Comparison of ENCODE assay signal across 12 cellular contexts in genomic region chr2:190607014-190607597, GRCh38. TPM values are rescaled to one million over a fixed set of nuclear protein-coding genes. Genes with fewer than 3 reads are reported as not detected.
A peak's percentile ranks its signal among the peaks of the same experiment; 100 is the strongest.
DNase-seq lines count a peak whose midpoint lies in the region; ATAC-seq, FAIRE-seq and TF ChIP-seq lines count a peak whose summit lies in the region.
"Had no signal": no experiment of that assay in that cellular context is flagged by ENCODE, and none has a peak within 500 bp of the region (broad histone marks: within the 10 kb centered on the region; RNA-seq: fewer than 3 reads in every experiment).

No MANE protein-coding gene starts in this region.

- TF ChIP-seq CTCF in bronchial epithelial cell (IDR thresholded peaks at IDR 0.05; ENCODE audit: insufficient read depth, low read length, severe bottlenecking), result no peak
- no peak for TF ChIP-seq CTCF in nephron (IDR thresholded peaks at IDR 0.05; ENCODE audit: unreplicated experiment in 3 of 3)

- ATAC-seq in HG02840 (IDR thresholded peaks at IDR 0.05; ENCODE audit: low FRiP score, unreplicated experiment), result no peak
- no peak for ATAC-seq in natural killer cell treated with Interleukin-12 subunit alpha and Interleukin-12 subunit beta and Interleukin-15 and Interleukin-18, amount 100 ng/mL, for 72 hours
- ATAC-seq: naive thymus-derived CD4-positive, alpha-beta T cell had no signal

- WGBS in small intestine, 3 donors, result 71 to 78% (median 77%) methylated on average over 4 of the region's 4 CpGs

- DNase-seq in GM12891 (ENCODE audit: insufficient read length, low spot score), result no peak
- peak; percentile 75 for DNase-seq in HTR-8/SVneo (ENCODE audit: insufficient read length, low spot score)
- peak; percentile 41 for DNase-seq in bronchial epithelial cell (ENCODE audit: low read depth)
- DNase-seq in ecto neural progenitor cell (ENCODE audit: low spot score), result no peak
- DNase-seq in small intestine, result no peak
- DNase-seq in natural killer cell treated with Interleukin-12 subunit alpha and Interleukin-12 subunit beta and Interleukin-15 and Interleukin-18, amount 100 ng/mL, for 72 hours (ENCODE audit: low spot score), result no peak
- DNase-seq: aorta; COR-L47; naive thymus-derived CD4-positive, alpha-beta T cell; NCI-H2081 had no signal

- peak; percentile 69 for FAIRE-seq in GM12891 (lab: Jason Lieb, UNC)
- peak; percentile 95 for FAIRE-seq in HTR-8/SVneo (lab: Jason Lieb, UNC)
- no peak for FAIRE-seq in bronchial epithelial cell (lab: Jason Lieb, UNC)
- no peak for FAIRE-seq in small intestine (lab: Jason Lieb, UNC)

- H3K27me3 ChIP-seq in bronchial epithelial cell (ENCODE audit: control insufficient read depth, insufficient read depth, low read length) (no peaks in the 10 kb centered on the region), small intestine (ENCODE audit: control insufficient read depth in 2 of 2, insufficient read depth in 2 of 2, low read length in 2 of 2) (no peaks in the 10 kb centered on the region)

- peak overlapping the region; percentile 2 to 77 (median 63) for H3K27ac Mint-ChIP-seq in nephron
- no peak overlapping the region for H3K27ac Mint-ChIP-seq in natural killer cell treated with Interleukin-12 subunit alpha and Interleukin-12 subunit beta and Interleukin-15 and Interleukin-18, amount 100 ng/mL, for 72 hours

- no peaks in the 10 kb centered on the region for H3K4me1 ChIP-seq in small intestine (ENCODE audit: control insufficient read depth in 2 of 2, insufficient read depth in 1 of 2, low read depth in 1 of 2, low read length in 1 of 2)

- peak overlapping the region in 1 of 3 experiments; percentile 8 for H3K4me3 Mint-ChIP-seq in nephron
- no peak overlapping the region for H3K4me3 Mint-ChIP-seq in natural killer cell treated with Interleukin-12 subunit alpha and Interleukin-12 subunit beta and Interleukin-15 and Interleukin-18, amount 100 ng/mL, for 72 hours
- H3K4me3 Mint-ChIP-seq: naive thymus-derived CD4-positive, alpha-beta T cell had no signal

- no peaks in the 10 kb centered on the region for H3K36me3 ChIP-seq in bronchial epithelial cell (ENCODE audit: control insufficient read depth, insufficient read depth, low read length)
- H3K36me3 ChIP-seq in small intestine (ENCODE audit: control insufficient read depth in 2 of 2, insufficient read depth in 2 of 2, low read length in 2 of 2), result no peaks in the 10 kb centered on the region

- peaks cover 24% of the 10 kb centered on the region for H3K4me1 Mint-ChIP-seq in nephron
- peaks cover 0 to 5% of the 10 kb centered on the region in 2 donors for H3K4me1 Mint-ChIP-seq in natural killer cell treated with Interleukin-12 subunit alpha and Interleukin-12 subunit beta and Interleukin-15 and Interleukin-18, amount 100 ng/mL, for 72 hours (ENCODE audit: low read depth in 2 of 2)
- H3K4me1 Mint-ChIP-seq: naive thymus-derived CD4-positive, alpha-beta T cell had no signal

- no peaks in the 10 kb centered on the region for H3K27me3 Mint-ChIP-seq in nephron (ENCODE audit: low read depth)
- H3K27me3 Mint-ChIP-seq in natural killer cell treated with Interleukin-12 subunit alpha and Interleukin-12 subunit beta and Interleukin-15 and Interleukin-18, amount 100 ng/mL, for 72 hours, result no peaks in the 10 kb centered on the region
- H3K27me3 Mint-ChIP-seq: naive thymus-derived CD4-positive, alpha-beta T cell had no signal

- peaks cover 14% of the 10 kb centered on the region for H3K9me3 Mint-ChIP-seq in nephron
- no peaks in the 10 kb centered on the region for H3K9me3 Mint-ChIP-seq in natural killer cell treated with Interleukin-12 subunit alpha and Interleukin-12 subunit beta and Interleukin-15 and Interleukin-18, amount 100 ng/mL, for 72 hours

- H3K9me3 ChIP-seq in small intestine (ENCODE audit: control insufficient read depth, low read depth), result no peaks in the 10 kb centered on the region

- H3K4me3 ChIP-seq in bronchial epithelial cell (ENCODE audit: low read depth, low read length) (no peak overlapping the region), small intestine (ENCODE audit: low read depth in 1 of 2, low read length in 2 of 2) (no peak overlapping the region)

- H3K36me3 Mint-ChIP-seq in nephron (ENCODE audit: low read depth), result peaks cover 6% of the 10 kb centered on the region
- peaks cover 5% of the 10 kb centered on the region for H3K36me3 Mint-ChIP-seq in natural killer cell treated with Interleukin-12 subunit alpha and Interleukin-12 subunit beta and Interleukin-15 and Interleukin-18, amount 100 ng/mL, for 72 hours
- H3K36me3 Mint-ChIP-seq: naive thymus-derived CD4-positive, alpha-beta T cell had no signal

- no peak for TF ChIP-seq POLR2A in GM12891 (IDR thresholded peaks at IDR 0.05; ENCODE audit: low read depth, low read length)

- H3K27ac ChIP-seq in small intestine (ENCODE audit: low read depth in 1 of 2, low read length in 1 of 2), result no peak overlapping the region

TF ChIP-seq in GM12891, 5 proteins besides CTCF, POLR2A, EP300 and RAD21:
- TF ChIP-seq POU2F2 (IDR thresholded peaks at IDR 0.05; ENCODE audit: low read depth, low read length) (peak; percentile 54; the same call in 1 of the 2 replicates), POLR2AphosphoS5 (IDR thresholded peaks at IDR 0.05; ENCODE audit: low read depth, low read length) (no peak)

RNA-seq across cellular contexts. Expression of gene NAB1, which starts 41.8 kb away (rescaled TPM):
- polyA plus RNA-seq in GM12891 (2012; ENCODE audit: low read depth, missing spikeins), result 11.7 TPM
- 92.4 and 106 TPM in 2 replicates for total RNA-seq in bronchial epithelial cell
- 10 to 100 TPM in 2 of 3 donors, 1 to 10 TPM in 1; 5.1 to 12.9 (median 10.3) TPM for polyA plus RNA-seq in small intestine
- total RNA-seq in natural killer cell treated with Interleukin-12 subunit alpha and Interleukin-12 subunit beta and Interleukin-15 and Interleukin-18, amount 100 ng/mL, for 72 hours, result 10 to 100 TPM; 45.7 to 59.7 TPM

Comparison
In these comparisons a context has a peak if more than half of its experiments do, and no peak if none do; other contexts are left out.
1. DNase-seq: peak in HTR-8/SVneo (single experiment) and bronchial epithelial cell (single experiment); none in GM12891 (single experiment), ecto neural progenitor cell (single experiment), small intestine (single experiment) and natural killer cell treated with Interleukin-12 subunit alpha and Interleukin-12 subunit beta and Interleukin-15 and Interleukin-18, amount 100 ng/mL, for 72 hours (single experiment).
2. H3K27ac Mint-ChIP-seq: peak in nephron (3 of 3); none in natural killer cell treated with Interleukin-12 subunit alpha and Interleukin-12 subunit beta and Interleukin-15 and Interleukin-18, amount 100 ng/mL, for 72 hours (0 of 2).